ENCODE assay signal across 16 cellular contexts in the genomic region with DNA sequence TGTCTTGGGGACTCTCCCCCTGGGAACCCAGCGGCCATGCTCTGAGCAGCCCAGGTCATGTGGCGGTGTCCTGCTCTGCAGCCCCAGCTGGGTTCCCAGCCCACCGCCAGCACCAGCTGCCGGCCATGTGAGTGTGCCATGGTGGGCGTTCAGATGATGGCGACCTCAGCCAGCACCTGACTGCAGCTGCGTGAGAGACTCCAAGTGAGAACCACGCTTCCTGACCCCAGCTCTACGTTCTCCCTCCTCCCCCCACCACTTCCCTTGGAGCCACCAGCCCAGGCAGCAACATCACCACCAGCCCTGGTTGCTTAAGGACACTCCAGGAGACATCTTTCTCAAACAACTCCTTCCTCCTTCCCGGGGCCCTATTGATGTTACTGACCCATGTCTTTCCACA.
"Had no signal": no experiment of that assay in that cellular context is flagged by ENCODE, and none has a peak within 500 bp of the region (broad histone marks: within the 10 kb centered on the region; RNA-seq: fewer than 3 reads in every experiment).

No MANE protein-coding gene starts in this region.

- ATAC-seq: activated naive CD4-positive, alpha-beta T cell treated with anti-CD3 and anti-CD28 coated beads, Interleukin-2, amount 50 U/mL, for 72 hours; activated T-cell treated with anti-CD3 and anti-CD28 coated beads, Interleukin-2, amount 50 U/mL, for 72 hours; gastroesophageal sphincter; left colon; mucosa of descending colon; naive thymus-derived CD8-positive, alpha-beta T cell had no signal

- DNase-seq: activated CD4-positive, alpha-beta memory T cell treated with anti-CD3 and anti-CD28 coated beads, Interleukin-2, amount 10 ng/mL, durations not matched to agents 7 days and 5 days; activated CD4-positive, alpha-beta T cell treated with anti-CD3 and anti-CD28 coated beads for 1 hour; activated gamma-delta T cell; activated T-cell treated with anti-CD3 and anti-CD28 coated beads, Interleukin-2, amount 50 U/mL, for 72 hours; colonic mucosa; left colon; mammary epithelial cell; mucosa of descending colon; naive thymus-derived CD8-positive, alpha-beta T cell; posterior cingulate gyrus; retina; stimulated activated naive CD4-positive, alpha-beta T cell; T-helper 1 cell; T1000 had no signal
